16 cellular contexts compared by ENCODE assay signal in genomic region chr16:88872650-88873331, GRCh38. TPM values are rescaled to one million over a fixed set of nuclear protein-coding genes. Genes with fewer than 3 reads are reported as not detected.
DNase-seq lines count a peak whose midpoint lies in the region; ATAC-seq and TF ChIP-seq lines count a peak whose summit lies in the region.
"Had no signal": no experiment of that assay in that cellular context is flagged by ENCODE, and none has a peak within 500 bp of the region (broad histone marks: within the 10 kb centered on the region; RNA-seq: fewer than 3 reads in every experiment).

No MANE protein-coding gene starts in this region.

- H3K4me3 Mint-ChIP-seq in naive thymus-derived CD4-positive, alpha-beta T cell = no peak overlapping the region
- no peak overlapping the region for H3K4me3 Mint-ChIP-seq in activated CD8-positive, alpha-beta memory T cell treated with anti-CD3 and anti-CD28 coated beads, Interleukin-2, amount 10 ng/mL, durations not matched to agents 7 days and 5 days
- H3K4me3 Mint-ChIP-seq: CD4-positive, CD25-positive, alpha-beta regulatory T cell; HFFc6 had no signal

- H3K27ac Mint-ChIP-seq in naive thymus-derived CD4-positive, alpha-beta T cell = no peak overlapping the region
- H3K27ac Mint-ChIP-seq in activated CD8-positive, alpha-beta memory T cell treated with anti-CD3 and anti-CD28 coated beads, Interleukin-2, amount 10 ng/mL, durations not matched to agents 7 days and 5 days = no peak overlapping the region
- H3K27ac Mint-ChIP-seq: CD4-positive, CD25-positive, alpha-beta regulatory T cell; HFFc6 had no signal

- H3K27ac ChIP-seq in naive thymus-derived CD4-positive, alpha-beta T cell (ENCODE audit: low read depth, low read length) = no peak overlapping the region
- H3K27ac ChIP-seq: BLaER1 treated with 17β-estradiol and CSF1 and Interleukin-3, amounts not matched to agents 10 nM and 100 nM had no signal

- H3K4me1 ChIP-seq in naive thymus-derived CD4-positive, alpha-beta T cell (ENCODE audit: control insufficient read depth in 2 of 2, insufficient read depth in 2 of 2, low read length in 2 of 2) = no peaks in the 10 kb centered on the region

- CTCF ChIA-PET in naive thymus-derived CD4-positive, alpha-beta T cell (lab: Charles Lee) = no interaction called here
- CTCF ChIA-PET in activated CD8-positive, alpha-beta memory T cell treated with anti-CD3 and anti-CD28 coated beads, Interleukin-2, amount 10 ng/mL, durations not matched to agents 7 days and 5 days (lab: Charles Lee) = no interaction called here

- no peak for TF ChIP-seq CTCF in foreskin fibroblast (IDR thresholded peaks at IDR 0.05; ENCODE audit: low read depth, low read length)

- H3K36me3 Mint-ChIP-seq in naive thymus-derived CD4-positive, alpha-beta T cell = no peaks in the 10 kb centered on the region
- H3K36me3 Mint-ChIP-seq in activated CD8-positive, alpha-beta memory T cell treated with anti-CD3 and anti-CD28 coated beads, Interleukin-2, amount 10 ng/mL, durations not matched to agents 7 days and 5 days = no peaks in the 10 kb centered on the region
- H3K36me3 Mint-ChIP-seq: CD4-positive, CD25-positive, alpha-beta regulatory T cell had no signal

- peaks cover 0 to 2% (median 0%) of the 10 kb centered on the region in 11 donors for H3K9me3 Mint-ChIP-seq in naive thymus-derived CD4-positive, alpha-beta T cell
- H3K9me3 Mint-ChIP-seq in activated CD8-positive, alpha-beta memory T cell treated with anti-CD3 and anti-CD28 coated beads, Interleukin-2, amount 10 ng/mL, durations not matched to agents 7 days and 5 days (ENCODE audit: low read depth) = no peaks in the 10 kb centered on the region
- H3K9me3 Mint-ChIP-seq: HFFc6 had no signal

- no peaks in the 10 kb centered on the region for H3K9me3 ChIP-seq in naive thymus-derived CD4-positive, alpha-beta T cell (ENCODE audit: control insufficient read depth in 2 of 3, low read length in 3 of 3)
- H3K9me3 ChIP-seq: BLaER1 treated with 17β-estradiol and CSF1 and Interleukin-3, amounts not matched to agents 10 nM and 100 nM had no signal

- in situ Hi-C loops in G401 (cut with HindIII; ENCODE audit: low sequenced_read_pairs) = no loop called here

- peaks cover 5 to 23% (median 9%) of the 10 kb centered on the region in 5 donors for H3K27me3 Mint-ChIP-seq in naive thymus-derived CD4-positive, alpha-beta T cell
- peaks cover 16% of the 10 kb centered on the region for H3K27me3 Mint-ChIP-seq in activated CD8-positive, alpha-beta memory T cell treated with anti-CD3 and anti-CD28 coated beads, Interleukin-2, amount 10 ng/mL, durations not matched to agents 7 days and 5 days

- POLR2A ChIA-PET in naive thymus-derived CD4-positive, alpha-beta T cell (lab: Charles Lee) = no interaction called here

- peak; percentile 68 for DNase-seq in G401 (ENCODE audit: low spot score)
- DNase-seq in MV-4-11 (lab: John Stamatoyannopoulos, UW) = peak; percentile 12
- peak; percentile 47 for DNase-seq in cerebellar cortex (ENCODE audit: low spot score)
- DNase-seq in naive thymus-derived CD4-positive, alpha-beta T cell = no peak
- no peak for DNase-seq in foreskin fibroblast
- DNase-seq in hippocampal formation (lab: John Stamatoyannopoulos, UW) = no peak
- no peak for DNase-seq in activated CD8-positive, alpha-beta memory T cell treated with anti-CD3 and anti-CD28 coated beads, Interleukin-2, amount 10 ng/mL, durations not matched to agents 7 days and 5 days
- DNase-seq: ACHN; CD4-positive, CD25-positive, alpha-beta regulatory T cell; HCEC 1CT; HFFc6 had no signal

- ATAC-seq in naive thymus-derived CD4-positive, alpha-beta T cell = peak; percentile 17
- no peak for ATAC-seq in GM18907 (IDR thresholded peaks at IDR 0.05; ENCODE audit: unreplicated experiment)
- ATAC-seq in activated CD8-positive, alpha-beta memory T cell treated with anti-CD3 and anti-CD28 coated beads, Interleukin-2, amount 10 ng/mL, durations not matched to agents 7 days and 5 days = no peak

- no peaks in the 10 kb centered on the region for H3K27me3 ChIP-seq in naive thymus-derived CD4-positive, alpha-beta T cell (ENCODE audit: control insufficient read depth in 2 of 2, insufficient read depth in 2 of 2, low read length in 2 of 2)

- intact Hi-C loops in naive thymus-derived CD4-positive, alpha-beta T cell (cut with micrococcal nuclease) = no loop called here

- H3K36me3 ChIP-seq in naive thymus-derived CD4-positive, alpha-beta T cell (ENCODE audit: control insufficient read depth in 2 of 3, insufficient read depth in 3 of 3, low read length in 3 of 3) = no peaks in the 10 kb centered on the region

- no peak overlapping the region for H3K4me3 ChIP-seq in naive thymus-derived CD4-positive, alpha-beta T cell (ENCODE audit: low read length)
- no peak overlapping the region for H3K4me3 ChIP-seq in foreskin fibroblast (ENCODE audit: low read depth in 1 of 2, low read length in 2 of 2)
- H3K4me3 ChIP-seq: BLaER1 treated with 17β-estradiol and CSF1 and Interleukin-3, amounts not matched to agents 10 nM and 100 nM had no signal

- H3K4me1 Mint-ChIP-seq in naive thymus-derived CD4-positive, alpha-beta T cell = peaks cover 0 to 9% (median 0%) of the 10 kb centered on the region in 7 donors
- H3K4me1 Mint-ChIP-seq in activated CD8-positive, alpha-beta memory T cell treated with anti-CD3 and anti-CD28 coated beads, Interleukin-2, amount 10 ng/mL, durations not matched to agents 7 days and 5 days = no peaks in the 10 kb centered on the region

RNA-seq across cellular contexts. Expression of gene PABPN1L, which starts 6.3 kb away (rescaled TPM):
- not detected in 2 replicates for total RNA-seq in G401 (2014; rRNA removed; shearing (Covaris generic))
- total RNA-seq in naive thymus-derived CD4-positive, alpha-beta T cell = not detected
- polyA plus RNA-seq in naive thymus-derived CD4-positive, alpha-beta T cell = not detected
- total RNA-seq in activated CD8-positive, alpha-beta memory T cell treated with anti-CD3 and anti-CD28 coated beads, Interleukin-2, amount 10 ng/mL, durations not matched to agents 7 days and 5 days = not detected
- total RNA-seq: A172; CD4-positive, CD25-positive, alpha-beta regulatory T cell; Daoy; H4; HFFc6 had no signal
- polyA plus RNA-seq: CD4-positive, CD25-positive, alpha-beta regulatory T cell had no signal

RNA-seq across cellular contexts. Expression of gene TRAPPC2L, which starts 15.9 kb away (rescaled TPM):
- total RNA-seq in G401 (2014; rRNA removed; shearing (Covaris generic)) = 86.0 and 86.1 TPM in 2 replicates
- total RNA-seq in naive thymus-derived CD4-positive, alpha-beta T cell = 10 to 100 TPM; 32.3 to 73.4 (median 60.1) TPM
- polyA plus RNA-seq in naive thymus-derived CD4-positive, alpha-beta T cell = 100 to 1,000 TPM in 1 of 2 donors, 10 to 100 TPM in 1; 96.8 to 112 TPM
- 10 to 100 TPM; 49.2 to 51.3 TPM for total RNA-seq in activated CD8-positive, alpha-beta memory T cell treated with anti-CD3 and anti-CD28 coated beads, Interleukin-2, amount 10 ng/mL, durations not matched to agents 7 days and 5 days

RNA-seq across cellular contexts. Expression of gene GALNS, which starts 16.0 kb away (rescaled TPM):
- 12.3 and 13.3 TPM in 2 replicates for total RNA-seq in G401 (2014; rRNA removed; shearing (Covaris generic))
- 10 to 100 TPM; 48.6 to 64.3 (median 57.5) TPM for total RNA-seq in naive thymus-derived CD4-positive, alpha-beta T cell
- polyA plus RNA-seq in naive thymus-derived CD4-positive, alpha-beta T cell = 10 to 100 TPM in 1 of 2 donors, 1 to 10 TPM in 1; 9.8 to 11.1 TPM
- total RNA-seq in activated CD8-positive, alpha-beta memory T cell treated with anti-CD3 and anti-CD28 coated beads, Interleukin-2, amount 10 ng/mL, durations not matched to agents 7 days and 5 days = 10 to 100 TPM; 30.8 to 38.8 TPM

Comparison
In these comparisons a context has a peak if more than half of its experiments do, and no peak if none do; other contexts are left out.
1. DNase-seq: peak in G401 (single experiment), MV-4-11 (single experiment) and cerebellar cortex (single experiment); none in naive thymus-derived CD4-positive, alpha-beta T cell (0 of 9), foreskin fibroblast (0 of 2), hippocampal formation (0 of 2) and activated CD8-positive, alpha-beta memory T cell treated with anti-CD3 and anti-CD28 coated beads, Interleukin-2, amount 10 ng/mL, durations not matched to agents 7 days and 5 days (single experiment).